12 cellular contexts compared by ENCODE assay signal in the genomic region with DNA sequence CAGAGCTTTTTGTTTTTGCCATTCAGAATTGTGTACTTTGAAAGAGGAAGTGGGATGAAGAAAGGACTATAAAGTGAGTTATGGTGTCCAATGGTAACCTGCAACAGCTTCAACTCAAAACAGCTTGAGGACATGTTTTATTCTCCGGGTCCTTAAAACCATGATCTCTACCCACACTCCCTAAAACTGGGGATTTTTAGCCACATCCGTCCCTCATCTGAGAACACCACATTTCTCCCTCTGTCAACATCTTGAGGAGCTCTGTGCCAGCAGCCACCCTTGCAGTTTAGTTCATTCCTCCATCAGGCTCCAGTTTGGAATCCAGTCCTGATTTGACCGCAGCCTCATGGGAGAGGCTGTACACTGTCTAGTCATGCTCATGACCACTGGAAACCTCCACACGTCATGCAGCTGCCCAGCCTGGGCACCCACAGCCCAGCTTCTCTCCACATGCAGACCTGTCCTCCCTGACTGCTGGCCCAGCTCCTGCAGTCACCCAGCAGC.
A peak's percentile ranks its signal among the peaks of the same experiment; 100 is the strongest.
DNase-seq lines count a peak whose midpoint lies in the region; ATAC-seq, FAIRE-seq and TF ChIP-seq lines count a peak whose summit lies in the region.
"Had no signal": no experiment of that assay in that cellular context is flagged by ENCODE, and none has a peak within 500 bp of the region (broad histone marks: within the 10 kb centered on the region; RNA-seq: fewer than 3 reads in every experiment).

No MANE protein-coding gene starts in this region.

- H3K4me3 ChIP-seq in KMS-11 (IDR thresholded peaks at IDR 0.05; ENCODE audit: insufficient read depth, low read depth, low read length), result no peak overlapping the region
- H3K4me3 ChIP-seq in K562, result no peak overlapping the region
- H3K4me3 ChIP-seq: vagina had no signal

- FAIRE-seq in K562 (lab: Jason Lieb, UNC), result no peak
- FAIRE-seq: keratinocyte had no signal

- peaks cover 35% of the 10 kb centered on the region for H3K4me1 Mint-ChIP-seq in activated CD4-positive, alpha-beta T cell treated with anti-CD3 and anti-CD28 coated beads for 36 hours
- peaks cover 5 to 7% of the 10 kb centered on the region in 2 donors for H3K4me1 Mint-ChIP-seq in stimulated activated naive B cell treated with anti-CD40 and anti-IgM and Interleukin-4, amounts not matched to agents 10 μg/mL and 1 μg/mL and 100 μg/mL, for 72 hours

- no peak for DNase-seq in activated CD4-positive, alpha-beta T cell treated with anti-CD3 and anti-CD28 coated beads for 36 hours
- no peak for DNase-seq in activated CD4-positive, alpha-beta T cell treated with anti-CD3 and anti-CD28 coated beads, Interleukin-2, amount 50 U/mL, for 1 hour
- no peak for DNase-seq in K562 (ENCODE audit: extremely low read depth in 1 of 4, low spot score in 3 of 4)
- DNase-seq in stimulated activated naive B cell treated with anti-CD40 and anti-IgM and Interleukin-4, amounts not matched to agents 10 μg/mL and 1 μg/mL and 100 μg/mL, for 72 hours, result no peak
- no peak for DNase-seq in NCI-H146 (lab: John Stamatoyannopoulos, UW)
- no peak for DNase-seq in ureter (ENCODE audit: low spot score)
- DNase-seq: effector CD4-positive, alpha-beta T cell; NCI-H446 had no signal

- H3K27ac Mint-ChIP-seq in activated CD4-positive, alpha-beta T cell treated with anti-CD3 and anti-CD28 coated beads for 36 hours, result peak overlapping the region; percentile 69
- no peak overlapping the region for H3K27ac Mint-ChIP-seq in stimulated activated naive B cell treated with anti-CD40 and anti-IgM and Interleukin-4, amounts not matched to agents 10 μg/mL and 1 μg/mL and 100 μg/mL, for 72 hours

- H3K27me3 ChIP-seq in KMS-11 (ENCODE audit: insufficient read depth, low read depth) (no peaks in the 10 kb centered on the region), K562 (ENCODE audit: control insufficient read depth in 2 of 2, insufficient read depth in 2 of 2, low read length in 2 of 2) (peaks cover 2 to 21% of the 10 kb centered on the region in 2 experiments; a peak in 3 of 5 replicates)
- H3K27me3 ChIP-seq: vagina had no signal

- no TSS peak for BruUV-seq in K562 (replicated peaks; lab: Mats Ljungman, UMichigan)

- H3K9me3 ChIP-seq in K562 (replicated peaks; ENCODE audit: control insufficient read depth, insufficient read depth, low read depth, low read length), result no peaks in the 10 kb centered on the region
- H3K9me3 ChIP-seq: vagina had no signal

- H3K4me1 ChIP-seq in KMS-11 (ENCODE audit: low read depth, poor library complexity, severe bottlenecking), result no peaks in the 10 kb centered on the region
- no peaks in the 10 kb centered on the region for H3K4me1 ChIP-seq in K562 (replicated peaks in 1 of 2; ENCODE audit: control insufficient read depth in 2 of 2, insufficient read depth in 2 of 2, low read length in 2 of 2)
- H3K4me1 ChIP-seq: vagina had no signal

- CTCF ChIA-PET in activated CD4-positive, alpha-beta T cell treated with anti-CD3 and anti-CD28 coated beads for 36 hours (lab: Charles Lee), result interaction anchor here (0.7 to 1.9 kb wide), 6 partner anchors 9 to 174 kb away, joined by 3 to 9 read pairs (median 5); no protein-coding TSS in a partner anchor
- CTCF ChIA-PET in K562 (lab: Yijun Ruan, JAX; ENCODE audit: low intra/inter-chr PET ratio), result no interaction called here

- intact Hi-C loops in activated CD4-positive, alpha-beta T cell treated with anti-CD3 and anti-CD28 coated beads for 36 hours (cut with DNase I, micrococcal nuclease), result no loop called here
- intact Hi-C loops in K562 (cut with micrococcal nuclease), result no loop called here

- no peak for TF ChIP-seq RAD21 in K562 (CRISPR knock-in tag; conservative IDR thresholded peaks at IDR 0.05 in 1 of 2, IDR thresholded peaks at IDR 0.05 in 1 of 2)

- peak; percentile 31 for ATAC-seq in activated CD4-positive, alpha-beta T cell treated with anti-CD3 and anti-CD28 coated beads for 36 hours
- ATAC-seq in K562 (no peak), GM18511 (IDR thresholded peaks at IDR 0.05; ENCODE audit: unreplicated experiment) (no peak)
- ATAC-seq in stimulated activated naive B cell treated with anti-CD40 and anti-IgM and Interleukin-4, amounts not matched to agents 10 μg/mL and 1 μg/mL and 100 μg/mL, for 72 hours (replicated peaks), result peak; percentile 34 to 45

- POLR2A ChIA-PET in activated CD4-positive, alpha-beta T cell treated with anti-CD3 and anti-CD28 coated beads for 36 hours (lab: Charles Lee), result no interaction called here
- POLR2A ChIA-PET in K562 (lab: Yijun Ruan, JAX), result interaction anchor here (0.6 kb wide), 2 partner anchors 18 to 196 kb away, joined by 3 to 4 read pairs; no protein-coding TSS in a partner anchor

- H3K27me3 Mint-ChIP-seq in activated CD4-positive, alpha-beta T cell treated with anti-CD3 and anti-CD28 coated beads for 36 hours, result no peaks in the 10 kb centered on the region
- no peaks in the 10 kb centered on the region for H3K27me3 Mint-ChIP-seq in stimulated activated naive B cell treated with anti-CD40 and anti-IgM and Interleukin-4, amounts not matched to agents 10 μg/mL and 1 μg/mL and 100 μg/mL, for 72 hours

- no peaks in the 10 kb centered on the region for H4K20me1 ChIP-seq in KMS-11 (ENCODE audit: insufficient read depth)
- H4K20me1 ChIP-seq in K562 (replicated peaks; ENCODE audit: control insufficient read depth, insufficient read depth, low read length), result no peaks in the 10 kb centered on the region

- H3K9me1 ChIP-seq in K562 (ENCODE audit: control insufficient read depth, insufficient read depth, low read length), result no peaks in the 10 kb centered on the region

- no peak overlapping the region for H3K4me2 ChIP-seq in KMS-11
- H3K4me2 ChIP-seq in K562 (ENCODE audit: insufficient read depth, low read length), result no peak overlapping the region

- H3K4me3 Mint-ChIP-seq in activated CD4-positive, alpha-beta T cell treated with anti-CD3 and anti-CD28 coated beads for 36 hours, result peak overlapping the region; percentile 1
- H3K4me3 Mint-ChIP-seq in stimulated activated naive B cell treated with anti-CD40 and anti-IgM and Interleukin-4, amounts not matched to agents 10 μg/mL and 1 μg/mL and 100 μg/mL, for 72 hours, result no peak overlapping the region

- H2AFZ ChIP-seq in KMS-11 (ENCODE audit: low read depth) (0 out of 2 replicates have a peak overlapping the region, but pooled peaks have one; percentile 2), K562 (ENCODE audit: low read depth, low read length) (no peak overlapping the region)

- no peaks in the 10 kb centered on the region for H3K36me3 Mint-ChIP-seq in activated CD4-positive, alpha-beta T cell treated with anti-CD3 and anti-CD28 coated beads for 36 hours (ENCODE audit: low read depth)
- peaks cover 0 to 3% of the 10 kb centered on the region in 2 donors for H3K36me3 Mint-ChIP-seq in stimulated activated naive B cell treated with anti-CD40 and anti-IgM and Interleukin-4, amounts not matched to agents 10 μg/mL and 1 μg/mL and 100 μg/mL, for 72 hours

- no peak for TF ChIP-seq POLR2A in K562 (conservative IDR thresholded peaks at IDR 0.05)

- H3K79me2 ChIP-seq in KMS-11 (ENCODE audit: insufficient read depth, low read depth) (no peaks in the 10 kb centered on the region), K562 (ENCODE audit: control insufficient read depth, insufficient read depth, low read length) (no peaks in the 10 kb centered on the region)

- TF ChIP-seq EP300 in K562 (IDR thresholded peaks at IDR 0.05; ENCODE audit: low read length), result no peak

- 6% methylated on average over 4 of the region's 4 CpGs for WGBS in K562 (ENCODE audit: insufficient coverage, low coverage, missing lambda C conversion rate)

- no peak overlapping the region for H3K9ac ChIP-seq in KMS-11
- H3K9ac ChIP-seq in K562 (ENCODE audit: insufficient read depth in 1 of 2, low read depth in 2 of 2, low read length in 2 of 2), result no peak overlapping the region

- no peak overlapping the region for H3K27ac ChIP-seq in KMS-11
- no peak overlapping the region for H3K27ac ChIP-seq in K562 (ENCODE audit: extremely low read depth, low read depth, low read length)
- H3K27ac ChIP-seq: vagina had no signal

- H3K36me3 ChIP-seq in KMS-11 (ENCODE audit: insufficient read depth) (no peaks in the 10 kb centered on the region), K562 (ENCODE audit: control insufficient read depth, insufficient read depth, low read length) (no peaks in the 10 kb centered on the region)
- H3K36me3 ChIP-seq: vagina had no signal

- in situ Hi-C loops in K562 (cut with MboI), result no loop called here

- H3K9me3 Mint-ChIP-seq in activated CD4-positive, alpha-beta T cell treated with anti-CD3 and anti-CD28 coated beads for 36 hours (ENCODE audit: low read depth), result no peaks in the 10 kb centered on the region
- H3K9me3 Mint-ChIP-seq in stimulated activated naive B cell treated with anti-CD40 and anti-IgM and Interleukin-4, amounts not matched to agents 10 μg/mL and 1 μg/mL and 100 μg/mL, for 72 hours, result no peaks in the 10 kb centered on the region

- TF ChIP-seq CTCF in KMS-11 (conservative IDR thresholded peaks at IDR 0.05; ENCODE audit: low read depth, low read length) (no peak), K562 (IDR thresholded peaks at IDR 0.05 in 2 of 3, conservative IDR thresholded peaks at IDR 0.05 in 1 of 3; ENCODE audit: insufficient read depth in 2 of 3, low read depth in 1 of 3, low read length in 3 of 3) (no peak)

TF ChIP-seq in K562, 482 proteins besides CTCF, POLR2A, EP300 and RAD21:
- TF ChIP-seq SPI1 (IDR thresholded peaks at IDR 0.05; ENCODE audit: borderline replicate concordance, low read depth, low read length) (0 out of 2 replicates have a peak, but pooled peaks have one; percentile 39), KLF1 (tag; IDR thresholded peaks at IDR 0.05) (no peak)
TF ChIP-seq in K562: peak in this region for 1.

Comparison
In these comparisons a context has a peak if more than half of its experiments do, and no peak if none do; other contexts are left out.
1. ATAC-seq: peak in activated CD4-positive, alpha-beta T cell treated with anti-CD3 and anti-CD28 coated beads for 36 hours (single experiment) and stimulated activated naive B cell treated with anti-CD40 and anti-IgM and Interleukin-4, amounts not matched to agents 10 μg/mL and 1 μg/mL and 100 μg/mL, for 72 hours (2 of 2); none in K562 (single experiment) and GM18511 (single experiment).